14 cellular contexts compared by ENCODE assay signal in genomic region chr10:71982269-71983178, GRCh38. TPM values are rescaled to one million over a fixed set of nuclear protein-coding genes. Genes with fewer than 3 reads are reported as not detected.
A peak's percentile ranks its signal among the peaks of the same experiment; 100 is the strongest.
DNase-seq lines count a peak whose midpoint lies in the region; ATAC-seq, FAIRE-seq and TF ChIP-seq lines count a peak whose summit lies in the region.
"Had no signal": no experiment of that assay in that cellular context is flagged by ENCODE, and none has a peak within 500 bp of the region (broad histone marks: within the 10 kb centered on the region; RNA-seq: fewer than 3 reads in every experiment).

No MANE protein-coding gene starts in this region.

- intact Hi-C loops in activated CD4-positive, alpha-beta memory T cell treated with anti-CD3 and anti-CD28 coated beads for 36 hours (cut with micrococcal nuclease): no loop called here

- CTCF ChIA-PET in WTC11 (lab: Charles Lee): interaction anchor here (0.5 to 3.5 kb wide), 17 partner anchors 10 to 226 kb away, joined by 3 to 18 read pairs (median 4); no protein-coding TSS in a partner anchor
- CTCF ChIA-PET in activated CD4-positive, alpha-beta memory T cell treated with anti-CD3 and anti-CD28 coated beads for 36 hours (lab: Charles Lee): interaction anchor here (0.7 kb wide), 1 partner anchor 27 kb away, joined by 3 read pairs; no protein-coding TSS in a partner anchor

- H3K4me3 ChIP-seq in fibroblast of the aortic adventitia (ENCODE audit: low read depth, low read length) (no peak overlapping the region), skeletal muscle satellite cell (ENCODE audit: low read length) (no peak overlapping the region)

- H3K27ac Mint-ChIP-seq in WTC11: no peak overlapping the region
- H3K27ac Mint-ChIP-seq in activated CD4-positive, alpha-beta memory T cell treated with anti-CD3 and anti-CD28 coated beads for 36 hours: no peak overlapping the region
- H3K27ac Mint-ChIP-seq: T-helper 2 cell treated with Interferon-gamma antibody and Interleukin-4, amounts not matched to agents 5 μg/mL and 100 μg/mL, for 36 hours had no signal

- DNase-seq in WTC11 (ENCODE audit: low spot score) (no peak), fibroblast of the aortic adventitia (ENCODE audit: low read depth) (no peak), cerebellar cortex (ENCODE audit: low spot score) (no peak), GM12891 (ENCODE audit: insufficient read length, low spot score) (no peak), left lobe of liver (ENCODE audit: low spot score) (no peak)
- DNase-seq in activated CD4-positive, alpha-beta memory T cell treated with anti-CD3 and anti-CD28 coated beads for 36 hours: no peak
- DNase-seq: activated gamma-delta T cell treated with Interleukin-2 at 50 U/mL for 16 hours; Kasumi-1; NCI-H2029; occipital lobe; stimulated activated CD4-positive, alpha-beta T cell treated with anti-CD3 and anti-CD28 coated beads, Interleukin-1b, Interleukin-23, amount 100 ng/mL, for 48 hours had no signal

- no peaks in the 10 kb centered on the region for H3K27me3 ChIP-seq in skeletal muscle satellite cell (ENCODE audit: control insufficient read depth, insufficient read depth, low read length)

- H3K4me1 ChIP-seq in skeletal muscle satellite cell (ENCODE audit: control insufficient read depth, insufficient read depth, low read length): peaks cover 91% of the 10 kb centered on the region

- H3K27me3 Mint-ChIP-seq in WTC11 (ENCODE audit: low read depth): no peaks in the 10 kb centered on the region
- H3K27me3 Mint-ChIP-seq in activated CD4-positive, alpha-beta memory T cell treated with anti-CD3 and anti-CD28 coated beads for 36 hours: peaks cover 3% of the 10 kb centered on the region

- H3K4me3 Mint-ChIP-seq in WTC11: no peak overlapping the region
- H3K4me3 Mint-ChIP-seq in activated CD4-positive, alpha-beta memory T cell treated with anti-CD3 and anti-CD28 coated beads for 36 hours: no peak overlapping the region
- H3K4me3 Mint-ChIP-seq: T-helper 2 cell treated with Interferon-gamma antibody and Interleukin-4, amounts not matched to agents 5 μg/mL and 100 μg/mL, for 36 hours had no signal

- no peaks in the 10 kb centered on the region for H3K9me3 ChIP-seq in skeletal muscle satellite cell (replicated peaks; ENCODE audit: low read length)

- POLR2A ChIA-PET in WTC11 (lab: Charles Lee): no interaction called here
- POLR2A ChIA-PET in activated CD4-positive, alpha-beta memory T cell treated with anti-CD3 and anti-CD28 coated beads for 36 hours (lab: Charles Lee): no interaction called here

- peak overlapping the region; percentile 65 for H3K9ac ChIP-seq in skeletal muscle satellite cell (ENCODE audit: low read depth, low read length)

- peaks cover 12% of the 10 kb centered on the region for H3K36me3 ChIP-seq in skeletal muscle satellite cell (ENCODE audit: insufficient read depth, low read length)

- TF ChIP-seq POLR2A in GM12891 (IDR thresholded peaks at IDR 0.05; ENCODE audit: low read depth, low read length): no peak

- H3K36me3 Mint-ChIP-seq in WTC11: no peaks in the 10 kb centered on the region
- H3K36me3 Mint-ChIP-seq in activated CD4-positive, alpha-beta memory T cell treated with anti-CD3 and anti-CD28 coated beads for 36 hours: no peaks in the 10 kb centered on the region

- H3K4me1 Mint-ChIP-seq in WTC11: peaks cover 27% of the 10 kb centered on the region
- H3K4me1 Mint-ChIP-seq in activated CD4-positive, alpha-beta memory T cell treated with anti-CD3 and anti-CD28 coated beads for 36 hours (ENCODE audit: low read depth): peaks cover 21% of the 10 kb centered on the region

- TF ChIP-seq CTCF in GM12873 (IDR thresholded peaks at IDR 0.05; ENCODE audit: insufficient read depth, low read depth, low read length, missing control alignments) (peak; percentile 44), WTC11 (IDR thresholded peaks at IDR 0.05) (no peak), fibroblast of the aortic adventitia (IDR thresholded peaks at IDR 0.05; ENCODE audit: insufficient read depth, low read length) (peak; percentile 3)

- no peak for FAIRE-seq in GM12891 (lab: Jason Lieb, UNC)

- peak overlapping the region; percentile 74 for H3K4me2 ChIP-seq in skeletal muscle satellite cell (ENCODE audit: low read length)

- no peaks in the 10 kb centered on the region for H3K9me3 Mint-ChIP-seq in WTC11
- H3K9me3 Mint-ChIP-seq in activated CD4-positive, alpha-beta memory T cell treated with anti-CD3 and anti-CD28 coated beads for 36 hours: no peaks in the 10 kb centered on the region
- H3K9me3 Mint-ChIP-seq: T-helper 2 cell treated with Interferon-gamma antibody and Interleukin-4, amounts not matched to agents 5 μg/mL and 100 μg/mL, for 36 hours had no signal

- ATAC-seq in WTC11: peak; percentile 39
- ATAC-seq in left lobe of liver: no peak

TF ChIP-seq in WTC11, 78 proteins besides CTCF, POLR2A, EP300 and RAD21:
- TF ChIP-seq MXD4 (CRISPR knock-in tag; IDR thresholded peaks at IDR 0.05; ENCODE audit: borderline replicate concordance) (no peak), FOXP1 (CRISPR knock-in tag; IDR thresholded peaks at IDR 0.05; ENCODE audit: borderline replicate concordance) (no peak), EMX1 (CRISPR knock-in tag; IDR thresholded peaks at IDR 0.05) (no peak), FOXJ3 (CRISPR knock-in tag; IDR thresholded peaks at IDR 0.05; ENCODE audit: borderline replicate concordance) (no peak), ZNF138 (CRISPR knock-in tag; conservative IDR thresholded peaks at IDR 0.05) (no peak)

TF ChIP-seq in GM12891, 5 proteins besides CTCF, POLR2A, EP300 and RAD21:
- TF ChIP-seq TAF1 (IDR thresholded peaks at IDR 0.05; ENCODE audit: low read depth, low read length): no peak
- no peak for TF ChIP-seq POU2F2 (IDR thresholded peaks at IDR 0.05; ENCODE audit: low read depth, low read length)
- TF ChIP-seq PAX5 (IDR thresholded peaks at IDR 0.05; ENCODE audit: insufficient read depth, low read length, severe bottlenecking): no peak
- no peak for TF ChIP-seq SPI1 (IDR thresholded peaks at IDR 0.05; ENCODE audit: low read depth, low read length)
- TF ChIP-seq POLR2AphosphoS5 (IDR thresholded peaks at IDR 0.05; ENCODE audit: low read depth, low read length): no peak

RNA-seq across cellular contexts. Expression of gene CHST3, which starts 18.3 kb away (rescaled TPM):
- total RNA-seq in WTC11 (2021): 5.6 to 7.0 TPM (median 5.9 TPM) in 3 replicates
- 18.6 and 19.3 TPM in 2 replicates for total RNA-seq in fibroblast of the aortic adventitia (ENCODE audit: low replicate concordance)
- total RNA-seq in skeletal muscle satellite cell (2012; rRNA removed): 19.3 and 25.3 TPM in 2 replicates
- polyA plus RNA-seq in GM12891 (2012; ENCODE audit: low read depth, missing spikeins): 0.03 TPM
- total RNA-seq in activated CD4-positive, alpha-beta memory T cell treated with anti-CD3 and anti-CD28 coated beads for 36 hours: under 1 TPM; 0.19 to 0.31 TPM
- total RNA-seq in left lobe of liver: 1.3 TPM
